In genomic region chr1:211515090-211516023, GRCh38 we compare ENCODE assay signal across 8 cellular contexts. TPM values are rescaled to one million over a fixed set of nuclear protein-coding genes. Genes with fewer than 3 reads are reported as not detected.
A peak's percentile ranks its signal among the peaks of the same experiment; 100 is the strongest.
DNase-seq lines count a peak whose midpoint lies in the region; ATAC-seq, FAIRE-seq and TF ChIP-seq lines count a peak whose summit lies in the region.

No MANE protein-coding gene starts in this region.

- H3K4me3 ChIP-seq in WI38 (ENCODE audit: low read depth, low read length) (peak overlapping the region; percentile 30), bronchial epithelial cell (ENCODE audit: low read depth, low read length) (peak overlapping the region; percentile 20), kidney epithelial cell (ENCODE audit: low read depth, low read length) (peak overlapping the region; percentile 14)

- FAIRE-seq in bronchial epithelial cell (lab: Jason Lieb, UNC): no peak

- TF ChIP-seq CTCF in 22Rv1 (IDR thresholded peaks at IDR 0.05) (peak; percentile 98), WI38 (IDR thresholded peaks at IDR 0.05; ENCODE audit: low read depth, low read length) (peak; percentile 35), bronchial epithelial cell (IDR thresholded peaks at IDR 0.05; ENCODE audit: insufficient read depth, low read length, severe bottlenecking) (peak; percentile 57), kidney epithelial cell (IDR thresholded peaks at IDR 0.05; ENCODE audit: insufficient read depth, low read length, poor library complexity, severe bottlenecking) (peak; percentile 23)

- ATAC-seq in GM18511 (IDR thresholded peaks at IDR 0.05; ENCODE audit: unreplicated experiment) (peak; percentile 66), HG03025 (IDR thresholded peaks at IDR 0.05; ENCODE audit: low FRiP score, unreplicated experiment) (peak; percentile 48)

- H3K27me3 ChIP-seq in bronchial epithelial cell (ENCODE audit: control insufficient read depth, insufficient read depth, low read length) (no peaks in the 10 kb centered on the region), kidney epithelial cell (ENCODE audit: control insufficient read depth, insufficient read depth, low read length) (no peaks in the 10 kb centered on the region)

- DNase-seq in NCI-H2107 treated with DMSO at 0.1 percent for 48 hours (lab: John Stamatoyannopoulos, UW; ENCODE audit: unreplicated experiment) (peak; percentile 63), bronchial epithelial cell (ENCODE audit: low read depth) (peak; percentile 72), kidney epithelial cell (ENCODE audit: low read depth) (peak; percentile 85)
- DNase-seq in stimulated activated CD4-positive, alpha-beta T cell treated with anti-CD3 and anti-CD28 coated beads, Interleukin-15, amount 100 ng/mL, for 48 hours (ENCODE audit: low read depth in 2 of 2): peak; percentile 68 to 77

- H3K27ac ChIP-seq in 22Rv1: peak overlapping the region; percentile 95

- H3K36me3 ChIP-seq in bronchial epithelial cell (ENCODE audit: control insufficient read depth, insufficient read depth, low read length): no peaks in the 10 kb centered on the region
- H3K36me3 ChIP-seq in kidney epithelial cell (ENCODE audit: control insufficient read depth, insufficient read depth, low read length): no peaks in the 10 kb centered on the region

RNA-seq across cellular contexts. Expression of gene RD3, which starts 23.4 kb away (rescaled TPM):
- total RNA-seq in bronchial epithelial cell (not detected in 2 replicates), kidney epithelial cell (not detected in 2 replicates)

Comparison
In these comparisons a context has a peak if more than half of its experiments do, and no peak if none do; other contexts are left out.
1. Peak in every context shown above with its lines: DNase-seq, ATAC-seq, H3K4me3 ChIP-seq and H3K27ac ChIP-seq.
2. CTCF ChIP-seq: peak in every context shown above with its lines; median percentile 98 in 22Rv1; 57 in bronchial epithelial cell; 35 in WI38; 23 in kidney epithelial cell.